ENCODE assay signal across 8 cellular contexts in genomic region chr6:162726997-162727346, GRCh38. TPM values are rescaled to one million over a fixed set of nuclear protein-coding genes. Genes with fewer than 3 reads are reported as not detected.
DNase-seq lines count a peak whose midpoint lies in the region; ATAC-seq and TF ChIP-seq lines count a peak whose summit lies in the region.

No MANE protein-coding gene starts in this region.

- H3K14ac ChIP-seq in H9 (ENCODE audit: insufficient read depth, low read length): peak overlapping the region; percentile 80; the same call in 1 of the 2 replicates

- no peaks in the 10 kb centered on the region for H3K27me3 ChIP-seq in CD4-positive, alpha-beta memory T cell (ENCODE audit: insufficient read depth, low read length)
- H3K27me3 ChIP-seq in H9 (ENCODE audit: insufficient read depth, low read length): no peaks in the 10 kb centered on the region

- no peak overlapping the region for H2AFZ ChIP-seq in H9 (ENCODE audit: low read length)

- peak overlapping the region; percentile 62 for H3K4me2 ChIP-seq in H9 (ENCODE audit: insufficient read depth, insufficient read length, low read length)

- no peaks in the 10 kb centered on the region for H3K27me3 Mint-ChIP-seq in CD4-positive, alpha-beta memory T cell
- H3K27me3 Mint-ChIP-seq in H9 (ENCODE audit: low read depth): peaks cover 4% of the 10 kb centered on the region
- peaks cover 0 to 8% of the 10 kb centered on the region in 2 donors for H3K27me3 Mint-ChIP-seq in natural killer cell treated with Interleukin-12 subunit alpha and Interleukin-12 subunit beta and Interleukin-15 and Interleukin-18, amount 100 ng/mL, for 72 hours

- peaks cover 8 to 18% (median 13%) of the 10 kb centered on the region in 4 donors for H3K4me1 Mint-ChIP-seq in CD4-positive, alpha-beta memory T cell
- H3K4me1 Mint-ChIP-seq in H9: peaks cover 19 to 23% of the 10 kb centered on the region in 2 experiments
- H3K4me1 Mint-ChIP-seq in natural killer cell treated with Interleukin-12 subunit alpha and Interleukin-12 subunit beta and Interleukin-15 and Interleukin-18, amount 100 ng/mL, for 72 hours (ENCODE audit: low read depth in 2 of 2): peaks cover 6 to 10% of the 10 kb centered on the region in 2 donors

- no peak for ATAC-seq in natural killer cell treated with Interleukin-12 subunit alpha and Interleukin-12 subunit beta and Interleukin-15 and Interleukin-18, amount 100 ng/mL, for 72 hours
- no peak for ATAC-seq in GM19328 (IDR thresholded peaks at IDR 0.05; ENCODE audit: unreplicated experiment)

- POLR2A ChIA-PET in CD4-positive, alpha-beta memory T cell (lab: Charles Lee; ENCODE audit: partially characterized antibody): interaction anchor here (0.8 kb wide), 1 partner anchor 13 kb away, joined by 3 read pairs; no protein-coding TSS in a partner anchor
- POLR2A ChIA-PET in RWPE1 (lab: Yijun Ruan, JAX; ENCODE audit: low non-redundant PET): no interaction called here

- no peak overlapping the region for H3K9ac ChIP-seq in H9 (ENCODE audit: extremely low read depth, insufficient read length, low read length)

- H4K91ac ChIP-seq in H9 (ENCODE audit: insufficient read length, low read depth, low read length): no peak overlapping the region

- H2BK120ac ChIP-seq in H9 (ENCODE audit: low read depth, low read length, poor library complexity, severe bottlenecking): no peak overlapping the region

- H2BK12ac ChIP-seq in H9 (ENCODE audit: insufficient read length, low read depth, low read length): no peak overlapping the region

- peak overlapping the region; percentile 81 for H3K27ac ChIP-seq in CD4-positive, alpha-beta memory T cell (ENCODE audit: low read depth, low read length)
- no peak overlapping the region for H3K27ac ChIP-seq in H9 (ENCODE audit: insufficient read length, low read depth, low read length)
- peak overlapping the region; percentile 29; the same call in 1 of the 2 replicates for H3K27ac ChIP-seq in RWPE1

- H3K79me2 ChIP-seq in H9 (ENCODE audit: insufficient read depth, low read length): no peaks in the 10 kb centered on the region

- H3K27ac Mint-ChIP-seq in CD4-positive, alpha-beta memory T cell: peak overlapping the region; percentile 92 to 99 (median 96)
- peak overlapping the region in 2 of 3 experiments; percentile 69 to 96; a peak in 3 of 7 replicates for H3K27ac Mint-ChIP-seq in H9
- peak overlapping the region; percentile 31 to 77 for H3K27ac Mint-ChIP-seq in natural killer cell treated with Interleukin-12 subunit alpha and Interleukin-12 subunit beta and Interleukin-15 and Interleukin-18, amount 100 ng/mL, for 72 hours

- no peak overlapping the region for H3K4ac ChIP-seq in H9 (ENCODE audit: low read depth, low read length)

- H3K79me1 ChIP-seq in H9 (ENCODE audit: insufficient read depth, low read depth, low read length, poor library complexity, severe bottlenecking): no peaks in the 10 kb centered on the region

- no peaks in the 10 kb centered on the region for H3K9me3 ChIP-seq in CD4-positive, alpha-beta memory T cell (ENCODE audit: control insufficient read depth in 1 of 2, low read length in 2 of 2)
- no peaks in the 10 kb centered on the region for H3K9me3 ChIP-seq in H9 (ENCODE audit: control insufficient read depth, low read depth, low read length)

- H3K4me3 Mint-ChIP-seq in CD4-positive, alpha-beta memory T cell: peak overlapping the region; percentile 90 to 99 (median 95)
- H3K4me3 Mint-ChIP-seq in H9: peak overlapping the region; percentile 86 to 94
- H3K4me3 Mint-ChIP-seq in natural killer cell treated with Interleukin-12 subunit alpha and Interleukin-12 subunit beta and Interleukin-15 and Interleukin-18, amount 100 ng/mL, for 72 hours: peak overlapping the region; percentile 74

- no peak overlapping the region for H4K5ac ChIP-seq in H9 (ENCODE audit: insufficient read length, low read depth, low read length)

- no peak overlapping the region for H3K23ac ChIP-seq in H9 (ENCODE audit: insufficient read length, low read depth, low read length)

- H3K36me3 Mint-ChIP-seq in CD4-positive, alpha-beta memory T cell: peaks cover 0 to 2% of the 10 kb centered on the region in 2 donors
- no peaks in the 10 kb centered on the region for H3K36me3 Mint-ChIP-seq in H9 (ENCODE audit: insufficient read depth in 1 of 3, low read depth in 3 of 3)
- no peaks in the 10 kb centered on the region for H3K36me3 Mint-ChIP-seq in natural killer cell treated with Interleukin-12 subunit alpha and Interleukin-12 subunit beta and Interleukin-15 and Interleukin-18, amount 100 ng/mL, for 72 hours

- H2BK20ac ChIP-seq in H9 (ENCODE audit: low read depth, low read length, poor library complexity, severe bottlenecking): no peak overlapping the region

- no peaks in the 10 kb centered on the region for H4K20me1 ChIP-seq in H9 (ENCODE audit: control insufficient read depth, insufficient read depth, insufficient read length)

- no CpG with 5 or more reads among the region's 14 CpGs for WGBS in H9 (ENCODE audit: extremely low coverage, insufficient read length, low lambda C conversion rate)

- TF ChIP-seq CTCF in H9 (conservative IDR thresholded peaks at IDR 0.05) (no peak), RWPE1 (conservative IDR thresholded peaks at IDR 0.05; ENCODE audit: low read depth) (no peak), epithelial cell of esophagus (IDR thresholded peaks at IDR 0.05; ENCODE audit: insufficient read depth, low read depth, low read length, missing control alignments) (no peak)

- H3T11ph ChIP-seq in H9 (ENCODE audit: low read length): no peak overlapping the region

- H3K9me3 Mint-ChIP-seq in CD4-positive, alpha-beta memory T cell: no peaks in the 10 kb centered on the region
- no peaks in the 10 kb centered on the region for H3K9me3 Mint-ChIP-seq in H9
- no peaks in the 10 kb centered on the region for H3K9me3 Mint-ChIP-seq in natural killer cell treated with Interleukin-12 subunit alpha and Interleukin-12 subunit beta and Interleukin-15 and Interleukin-18, amount 100 ng/mL, for 72 hours

- CTCF ChIA-PET in CD4-positive, alpha-beta memory T cell (lab: Charles Lee; ENCODE audit: partially characterized antibody): no interaction called here
- CTCF ChIA-PET in RWPE1 (lab: Yijun Ruan, JAX): no interaction called here

- H3K56ac ChIP-seq in H9 (ENCODE audit: insufficient read length, low read depth, low read length): no peak overlapping the region

- intact Hi-C loops in CD4-positive, alpha-beta memory T cell (cut with micrococcal nuclease): loop anchor here (1.0 to 5.0 kb wide), 2 partner anchors 687 to 1335 kb away; partner anchors contain the start of gene QKI

- H2BK15ac ChIP-seq in H9 (ENCODE audit: low read depth, low read length): no peak overlapping the region

- H2AK5ac ChIP-seq in H9 (ENCODE audit: insufficient read length, low read length): no peak overlapping the region

- H3K4me3 ChIP-seq in CD4-positive, alpha-beta memory T cell (ENCODE audit: low read length in 2 of 2): peak overlapping the region in 1 of 2 donors; percentile 73
- H3K4me3 ChIP-seq in epithelial cell of esophagus (ENCODE audit: low read length): peak overlapping the region; percentile 57

- peaks cover 12% of the 10 kb centered on the region for H3K4me1 ChIP-seq in CD4-positive, alpha-beta memory T cell (ENCODE audit: insufficient read depth, low read length)
- peaks cover 3% of the 10 kb centered on the region; the same call in 1 of the 2 replicates for H3K4me1 ChIP-seq in H9 (ENCODE audit: insufficient read depth, low read length)

- no peak for DNase-seq in CD4-positive, alpha-beta memory T cell
- DNase-seq in H9 (no peak), RWPE1 (ENCODE audit: low spot score) (no peak), epithelial cell of esophagus (ENCODE audit: low read depth) (peak; percentile 1), hippocampal formation (lab: John Stamatoyannopoulos, UW) (no peak)
- no peak for DNase-seq in natural killer cell treated with Interleukin-12 subunit alpha and Interleukin-12 subunit beta and Interleukin-15 and Interleukin-18, amount 100 ng/mL, for 72 hours (ENCODE audit: low spot score)
- no peak for DNase-seq in effector CD4-positive, alpha-beta T cell

- no peak overlapping the region for H4K8ac ChIP-seq in H9 (replicated peaks; ENCODE audit: insufficient read length, low read depth, low read length)

- no peaks in the 10 kb centered on the region for H3K36me3 ChIP-seq in CD4-positive, alpha-beta memory T cell (ENCODE audit: insufficient read depth, low read length)

- no peak overlapping the region for H2BK5ac ChIP-seq in H9 (ENCODE audit: insufficient read length, low read length)

- H3K18ac ChIP-seq in H9 (ENCODE audit: insufficient read length, low read depth, low read length): peak overlapping the region; percentile 90

- H3K23me2 ChIP-seq in H9 (ENCODE audit: insufficient read length, low read depth, low read length, poor library complexity, severe bottlenecking): no peaks in the 10 kb centered on the region

RNA-seq across cellular contexts. Expression of gene PRKN, which starts 0.6 kb away (rescaled TPM):
- 1 to 10 TPM; 3.2 to 5.3 TPM for total RNA-seq in CD4-positive, alpha-beta memory T cell
- polyA plus RNA-seq in CD4-positive, alpha-beta memory T cell: 1 to 10 TPM in 1 of 2 donors, under 1 TPM in 1; 0.50 to 2.6 TPM
- total RNA-seq in H9 (2021): 1.3 and 2.0 TPM in 2 replicates
- total RNA-seq in natural killer cell treated with Interleukin-12 subunit alpha and Interleukin-12 subunit beta and Interleukin-15 and Interleukin-18, amount 100 ng/mL, for 72 hours: not detected

RNA-seq across cellular contexts. Expression of gene PACRG, which starts 0.8 kb away (rescaled TPM):
- total RNA-seq in CD4-positive, alpha-beta memory T cell: under 1 TPM in 1 of 2 experiments, not detected in 1; 0.81 TPM
- 1 to 10 TPM in 1 of 2 donors, under 1 TPM in 1; 0.21 to 1.5 TPM for polyA plus RNA-seq in CD4-positive, alpha-beta memory T cell
- total RNA-seq in H9 (2021): 0.26 TPM in 2 replicates
- not detected for total RNA-seq in natural killer cell treated with Interleukin-12 subunit alpha and Interleukin-12 subunit beta and Interleukin-15 and Interleukin-18, amount 100 ng/mL, for 72 hours
